In genomic region chr2:20747317-20747716, GRCh38 we compare ENCODE assay signal across 1 cellular context.
TF ChIP-seq lines count a peak whose summit lies in the region.

No MANE protein-coding gene starts in this region.

TF ChIP-seq in K562, 482 proteins besides CTCF, POLR2A, EP300 and RAD21 (continued from another document and continues in another):
- TF ChIP-seq PKNOX1 (IDR thresholded peaks at IDR 0.05) (peak; percentile 70), TBP (optimal IDR thresholded peaks at IDR 0.05; ENCODE audit: low read depth, low read length) (no peak), ZNF134 (CRISPR knock-in tag; conservative IDR thresholded peaks at IDR 0.05) (no peak), STAT5A (IDR thresholded peaks at IDR 0.05; ENCODE audit: borderline replicate concordance, low read length) (peak; percentile 60; the same call in 1 of the 2 replicates), DMBX1 (CRISPR knock-in tag; IDR thresholded peaks at IDR 0.05; ENCODE audit: borderline replicate concordance) (peak; percentile 42; the same call in 1 of the 2 replicates), EP400 (IDR thresholded peaks at IDR 0.05) (0 out of 2 replicates have a peak, but pooled peaks have one; percentile 17), ZC3H4 (CRISPR knock-in tag; IDR thresholded peaks at IDR 0.05; ENCODE audit: borderline replicate concordance) (no peak), HOXB6 (CRISPR knock-in tag; IDR thresholded peaks at IDR 0.05; ENCODE audit: borderline replicate concordance) (no peak), ZNF589 (CRISPR knock-in tag; IDR thresholded peaks at IDR 0.05; ENCODE audit: low read depth) (no peak), CAMTA2 (CRISPR knock-in tag; conservative IDR thresholded peaks at IDR 0.05) (no peak), NCOR1 (IDR thresholded peaks at IDR 0.05) (peak; percentile 82), MAFG (tag; conservative IDR thresholded peaks at IDR 0.05) (0 out of 2 replicates have a peak, but pooled peaks have one; percentile 27), C11orf30 (IDR thresholded peaks at IDR 0.05; ENCODE audit: low read depth) (peak; percentile 43), THAP12 (CRISPR knock-in tag; IDR thresholded peaks at IDR 0.05) (no peak), RB1 (IDR thresholded peaks at IDR 0.05; ENCODE audit: low read depth) (no peak), ZNF146 (CRISPR knock-in tag; IDR thresholded peaks at IDR 0.05; ENCODE audit: unreplicated experiment) (no peak), ZNF277 (CRISPR knock-in tag; IDR thresholded peaks at IDR 0.05; ENCODE audit: borderline replicate concordance) (no peak), CLOCK (CRISPR knock-in tag; IDR thresholded peaks at IDR 0.05; ENCODE audit: borderline replicate concordance) (no peak), ZNF507 (tag; conservative IDR thresholded peaks at IDR 0.05) (no peak), CHD1 (IDR thresholded peaks at IDR 0.05; ENCODE audit: low read length) (no peak), ZNF280B (CRISPR knock-in tag; IDR thresholded peaks at IDR 0.05) (no peak), MGA (IDR thresholded peaks at IDR 0.05) (peak; percentile 47; the same call in 1 of the 2 replicates), DACH1 (IDR thresholded peaks at IDR 0.05; ENCODE audit: partially characterized antibody) (peak; percentile 7), CBFA2T2 (conservative IDR thresholded peaks at IDR 0.05) (peak; percentile 79), ZNF395 (CRISPR knock-in tag; IDR thresholded peaks at IDR 0.05) (no peak), HDAC1 (IDR thresholded peaks at IDR 0.05) (peak in 1 of 2 experiments; percentile 51; a peak in 1 of 4 replicates), ZNF431 (CRISPR knock-in tag; IDR thresholded peaks at IDR 0.05) (no peak), FOS (IDR thresholded peaks at IDR 0.05; ENCODE audit: extremely low read depth, insufficient read length) (no peak), SFPQ (IDR thresholded peaks at IDR 0.05; ENCODE audit: low read depth, low read length) (no peak), SMC3 (conservative IDR thresholded peaks at IDR 0.05; ENCODE audit: insufficient read depth, low read depth, low read length) (no peak), RFX5 (IDR thresholded peaks at IDR 0.05; ENCODE audit: low read depth, low read length) (no peak), WHSC1 (IDR thresholded peaks at IDR 0.05; ENCODE audit: low read length) (no peak), TAL1 (IDR thresholded peaks at IDR 0.05) (peak; percentile 84), SRSF3 (IDR thresholded peaks at IDR 0.05; ENCODE audit: insufficient read depth, low read length) (no peak), ZNF347 (CRISPR knock-in tag; IDR thresholded peaks at IDR 0.05; ENCODE audit: low read depth) (no peak)
